2 cellular contexts compared by ENCODE assay signal in the genomic region with DNA sequence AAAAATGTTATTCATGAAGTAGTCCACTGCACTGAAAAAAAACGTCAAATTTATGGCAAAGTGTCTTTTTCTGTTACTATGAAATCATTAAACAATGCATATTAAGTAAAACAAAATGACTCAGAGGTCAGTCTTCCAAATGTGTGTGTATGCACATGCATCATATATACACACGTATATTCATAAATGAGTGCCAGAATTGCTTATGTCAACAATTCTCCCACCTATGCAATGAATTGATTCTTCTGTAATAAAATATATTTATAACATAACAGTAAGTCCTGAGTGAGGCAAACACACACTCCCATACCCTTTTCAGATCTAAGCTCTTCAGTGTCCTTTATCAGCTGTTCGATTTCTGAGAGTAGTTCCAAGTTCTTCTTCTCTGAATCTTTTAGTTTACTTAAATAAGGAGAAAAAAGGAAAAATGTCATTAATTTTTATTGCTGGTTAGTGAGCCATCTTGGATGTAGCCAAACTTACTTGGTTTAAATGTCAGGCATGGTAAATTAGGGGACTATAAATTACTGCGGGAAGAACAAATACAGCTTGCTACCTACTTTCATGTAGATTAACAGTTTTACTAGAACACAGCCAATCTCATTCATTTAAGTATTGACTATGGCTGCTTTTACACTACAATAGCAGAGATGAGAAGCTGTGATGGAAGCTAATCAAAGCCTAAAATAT.
TF ChIP-seq lines count a peak whose summit lies in the region.

No MANE protein-coding gene starts in this region.

TF ChIP-seq in HepG2, 621 proteins besides CTCF, POLR2A, EP300 and RAD21:
- TF ChIP-seq MAFF (IDR thresholded peaks at IDR 0.05; ENCODE audit: low read depth, low read length) (peak; percentile 29; the same call in 1 of the 2 replicates), ZSCAN20 (CRISPR knock-in tag; IDR thresholded peaks at IDR 0.05; ENCODE audit: borderline replicate concordance) (no peak), MAFK (conservative IDR thresholded peaks at IDR 0.05 in 1 of 2, IDR thresholded peaks at IDR 0.05 in 1 of 2; ENCODE audit: low read length in 2 of 2) (peak; percentile 52 to 69; a peak in 3 of 4 replicates)

TF ChIP-seq in HEK293, 187 proteins besides CTCF, POLR2A, EP300 and RAD21 (continued from another document):
- TF ChIP-seq ZFP3 (tag by site-specific recombination; IDR thresholded peaks at IDR 0.05; ENCODE audit: low read depth) (no peak), ZNF169 (tag by site-specific recombination; IDR thresholded peaks at IDR 0.05) (no peak), ZBTB20 (tag by site-specific recombination; IDR thresholded peaks at IDR 0.05) (peak; percentile 42; the same call in 1 of the 2 replicates), ZNF600 (tag by site-specific recombination; IDR thresholded peaks at IDR 0.05) (no peak), ZNF146 (tag by site-specific recombination; IDR thresholded peaks at IDR 0.05) (no peak)
- TF ChIP-seq, protein P1, sequence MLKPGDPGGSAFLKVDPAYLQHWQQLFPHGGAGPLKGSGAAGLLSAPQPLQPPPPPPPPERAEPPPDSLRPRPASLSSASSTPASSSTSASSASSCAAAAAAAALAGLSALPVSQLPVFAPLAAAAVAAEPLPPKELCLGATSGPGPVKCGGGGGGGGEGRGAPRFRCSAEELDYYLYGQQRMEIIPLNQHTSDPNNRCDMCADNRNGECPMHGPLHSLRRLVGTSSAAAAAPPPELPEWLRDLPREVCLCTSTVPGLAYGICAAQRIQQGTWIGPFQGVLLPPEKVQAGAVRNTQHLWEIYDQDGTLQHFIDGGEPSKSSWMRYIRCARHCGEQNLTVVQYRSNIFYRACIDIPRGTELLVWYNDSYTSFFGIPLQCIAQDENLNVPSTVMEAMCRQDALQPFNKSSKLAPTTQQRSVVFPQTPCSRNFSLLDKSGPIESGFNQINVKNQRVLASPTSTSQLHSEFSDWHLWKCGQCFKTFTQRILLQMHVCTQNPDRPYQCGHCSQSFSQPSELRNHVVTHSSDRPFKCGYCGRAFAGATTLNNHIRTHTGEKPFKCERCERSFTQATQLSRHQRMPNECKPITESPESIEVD (tag by site-specific recombination; IDR thresholded peaks at IDR 0.05), result peak; percentile 76
